In genomic region chr17:39763046-39763800, GRCh38 we compare ENCODE assay signal across 16 cellular contexts. TPM values are rescaled to one million over a fixed set of nuclear protein-coding genes. Genes with fewer than 3 reads are reported as not detected.
DNase-seq lines count a peak whose midpoint lies in the region; ATAC-seq and TF ChIP-seq lines count a peak whose summit lies in the region.
"Had no signal": no experiment of that assay in that cellular context is flagged by ENCODE, and none has a peak within 500 bp of the region (broad histone marks: within the 10 kb centered on the region; RNA-seq: fewer than 3 reads in every experiment).

No MANE protein-coding gene starts in this region.

- H3K36me3 ChIP-seq in GM23338 (ENCODE audit: insufficient read depth) (no peaks in the 10 kb centered on the region), uterus (no peaks in the 10 kb centered on the region)

- peak overlapping the region; percentile 73 for H2AFZ ChIP-seq in GM23338

- no peaks in the 10 kb centered on the region for H3K4me1 ChIP-seq in GM23338 (ENCODE audit: insufficient read depth)
- H3K4me1 ChIP-seq in uterus: no peaks in the 10 kb centered on the region

- no peaks in the 10 kb centered on the region for H3K79me2 ChIP-seq in GM23338 (replicated peaks; ENCODE audit: insufficient read depth)

- TF ChIP-seq POLR2A in uterus (IDR thresholded peaks at IDR 0.05): no peak

- CTCF ChIA-PET in CD4-positive, alpha-beta T cell (lab: Charles Lee): interaction anchor here (0.6 to 1.9 kb wide), 3 partner anchors 10 to 33 kb away, joined by 3 to 6 read pairs (median 3); partner anchors contain the start of gene MIEN1

- no peak overlapping the region for H3K4me3 Mint-ChIP-seq in CD4-positive, alpha-beta T cell
- H3K4me3 Mint-ChIP-seq in GM23338: no peak overlapping the region
- H3K4me3 Mint-ChIP-seq in memory B cell: no peak overlapping the region
- H3K4me3 Mint-ChIP-seq: H9 had no signal

- no peaks in the 10 kb centered on the region for H3K27me3 Mint-ChIP-seq in CD4-positive, alpha-beta T cell
- H3K27me3 Mint-ChIP-seq in GM23338 (ENCODE audit: insufficient read depth, low read depth, poor library complexity): peaks cover 9% of the 10 kb centered on the region
- H3K27me3 Mint-ChIP-seq in memory B cell: no peaks in the 10 kb centered on the region

- POLR2A ChIA-PET in CD4-positive, alpha-beta T cell (lab: Charles Lee): interaction anchor here (0.7 to 1.2 kb wide), 2 partner anchors 99 to 104 kb away, joined by 3 to 6 read pairs; no protein-coding TSS in a partner anchor

- intact Hi-C loops in CD4-positive, alpha-beta T cell (cut with DNase I, micrococcal nuclease): no loop called here
- intact Hi-C loops in uterus (cut with DNase I; ENCODE audit: low total_unique reads): no loop called here

- DNase-seq in CD4-positive, alpha-beta T cell: no peak
- DNase-seq in GM23338 (ENCODE audit: low spot score) (no peak), astrocyte of the cerebellum (ENCODE audit: low read depth) (peak; percentile 71), memory B cell (ENCODE audit: low spot score in 2 of 2) (no peak), NOMO-1 treated with dmso at 0.1 percent for 144 hours (lab: John Stamatoyannopoulos, UW; ENCODE audit: unreplicated experiment) (no peak), uterus (no peak), NCI-H2081 (lab: John Stamatoyannopoulos, UW) (no peak), CD1c-positive myeloid dendritic cell (ENCODE audit: extremely low spot score) (no peak)
- DNase-seq: aorta; C1 segment of cervical spinal cord; H9; NCI-H2029 treated with DMSO at 0.1 percent for 48 hours; SHP77; stimulated activated CD4-positive, alpha-beta T cell treated with anti-CD3 and anti-CD28 coated beads, Interleukin-4, amount 100 ng/mL, for 4 hours; stimulated activated naive CD4-positive, alpha-beta T cell treated with Interleukin-2 at 50 U/mL for 16 hours had no signal

- ATAC-seq in CD4-positive, alpha-beta T cell (ENCODE audit: poor library complexity): no peak
- ATAC-seq in GM23338: no peak
- no peak for ATAC-seq in memory B cell (ENCODE audit: low read depth)

- H3K9me2 ChIP-seq in GM23338 (ENCODE audit: insufficient read depth): no peaks in the 10 kb centered on the region

- peaks cover 74% of the 10 kb centered on the region for H3K36me3 Mint-ChIP-seq in CD4-positive, alpha-beta T cell (ENCODE audit: low read depth)
- H3K36me3 Mint-ChIP-seq in GM23338 (ENCODE audit: low read depth) (no peaks in the 10 kb centered on the region), memory B cell (peaks cover 35% of the 10 kb centered on the region)

- in situ Hi-C loops in astrocyte of the cerebellum (cut with HindIII; ENCODE audit: low sequenced_read_pairs): no loop called here

- no peak overlapping the region for H3K27ac ChIP-seq in CD4-positive, alpha-beta T cell (ENCODE audit: low read depth, low read length)
- no peak overlapping the region for H3K27ac ChIP-seq in GM23338 (ENCODE audit: low read depth)
- H3K27ac ChIP-seq in uterus: no peak overlapping the region
- H3K27ac ChIP-seq: HL-60 had no signal

- peaks cover 69% of the 10 kb centered on the region for H3K4me1 Mint-ChIP-seq in CD4-positive, alpha-beta T cell (ENCODE audit: low read depth)
- peaks cover 3% of the 10 kb centered on the region; the same call in 2 of the 3 replicates for H3K4me1 Mint-ChIP-seq in GM23338
- peaks cover 49% of the 10 kb centered on the region for H3K4me1 Mint-ChIP-seq in memory B cell

- H3K9me3 Mint-ChIP-seq in CD4-positive, alpha-beta T cell: no peaks in the 10 kb centered on the region
- H3K9me3 Mint-ChIP-seq in GM23338: no peaks in the 10 kb centered on the region
- no peaks in the 10 kb centered on the region for H3K9me3 Mint-ChIP-seq in memory B cell
- H3K9me3 Mint-ChIP-seq: H9 had no signal

- H4K20me1 ChIP-seq in GM23338 (replicated peaks; ENCODE audit: insufficient read depth): no peaks in the 10 kb centered on the region; the same call in 1 of the 2 replicates

- H3K4me3 ChIP-seq in GM23338 (no peak overlapping the region), astrocyte of the cerebellum (ENCODE audit: low read depth, low read length) (no peak overlapping the region), uterus (no peak overlapping the region)

- H3K9me3 ChIP-seq in CD4-positive, alpha-beta T cell (ENCODE audit: control insufficient read depth, low read length): no peaks in the 10 kb centered on the region
- H3K9me3 ChIP-seq in uterus: no peaks in the 10 kb centered on the region

- H3K27ac Mint-ChIP-seq in CD4-positive, alpha-beta T cell: peak overlapping the region; percentile 71
- H3K27ac Mint-ChIP-seq in GM23338 (no peak overlapping the region), memory B cell (peak overlapping the region; percentile 60)
- H3K27ac Mint-ChIP-seq: H9 had no signal

- no peak for TF ChIP-seq CTCF in CD4-positive, alpha-beta T cell (IDR thresholded peaks at IDR 0.05)
- no peak for TF ChIP-seq CTCF in GM23338 (conservative IDR thresholded peaks at IDR 0.05; ENCODE audit: low read depth in 2 of 2)
- TF ChIP-seq CTCF in astrocyte of the cerebellum (IDR thresholded peaks at IDR 0.05; ENCODE audit: low read depth, low read length, missing control alignments): no peak
- no peak for TF ChIP-seq CTCF in uterus (IDR thresholded peaks at IDR 0.05)

- H3K4me2 ChIP-seq in GM23338: no peak overlapping the region

- H3K27me3 ChIP-seq in CD4-positive, alpha-beta T cell (ENCODE audit: control insufficient read depth, insufficient read depth, low read length): no peaks in the 10 kb centered on the region
- H3K27me3 ChIP-seq in GM23338 (ENCODE audit: insufficient read depth) (no peaks in the 10 kb centered on the region), uterus (no peaks in the 10 kb centered on the region)

- no peaks in the 10 kb centered on the region for H3F3A ChIP-seq in GM23338 (replicated peaks; ENCODE audit: low read depth)

TF ChIP-seq in GM23338, 12 proteins besides CTCF, POLR2A, EP300 and RAD21 (continues in another document):
- TF ChIP-seq, protein P1, sequence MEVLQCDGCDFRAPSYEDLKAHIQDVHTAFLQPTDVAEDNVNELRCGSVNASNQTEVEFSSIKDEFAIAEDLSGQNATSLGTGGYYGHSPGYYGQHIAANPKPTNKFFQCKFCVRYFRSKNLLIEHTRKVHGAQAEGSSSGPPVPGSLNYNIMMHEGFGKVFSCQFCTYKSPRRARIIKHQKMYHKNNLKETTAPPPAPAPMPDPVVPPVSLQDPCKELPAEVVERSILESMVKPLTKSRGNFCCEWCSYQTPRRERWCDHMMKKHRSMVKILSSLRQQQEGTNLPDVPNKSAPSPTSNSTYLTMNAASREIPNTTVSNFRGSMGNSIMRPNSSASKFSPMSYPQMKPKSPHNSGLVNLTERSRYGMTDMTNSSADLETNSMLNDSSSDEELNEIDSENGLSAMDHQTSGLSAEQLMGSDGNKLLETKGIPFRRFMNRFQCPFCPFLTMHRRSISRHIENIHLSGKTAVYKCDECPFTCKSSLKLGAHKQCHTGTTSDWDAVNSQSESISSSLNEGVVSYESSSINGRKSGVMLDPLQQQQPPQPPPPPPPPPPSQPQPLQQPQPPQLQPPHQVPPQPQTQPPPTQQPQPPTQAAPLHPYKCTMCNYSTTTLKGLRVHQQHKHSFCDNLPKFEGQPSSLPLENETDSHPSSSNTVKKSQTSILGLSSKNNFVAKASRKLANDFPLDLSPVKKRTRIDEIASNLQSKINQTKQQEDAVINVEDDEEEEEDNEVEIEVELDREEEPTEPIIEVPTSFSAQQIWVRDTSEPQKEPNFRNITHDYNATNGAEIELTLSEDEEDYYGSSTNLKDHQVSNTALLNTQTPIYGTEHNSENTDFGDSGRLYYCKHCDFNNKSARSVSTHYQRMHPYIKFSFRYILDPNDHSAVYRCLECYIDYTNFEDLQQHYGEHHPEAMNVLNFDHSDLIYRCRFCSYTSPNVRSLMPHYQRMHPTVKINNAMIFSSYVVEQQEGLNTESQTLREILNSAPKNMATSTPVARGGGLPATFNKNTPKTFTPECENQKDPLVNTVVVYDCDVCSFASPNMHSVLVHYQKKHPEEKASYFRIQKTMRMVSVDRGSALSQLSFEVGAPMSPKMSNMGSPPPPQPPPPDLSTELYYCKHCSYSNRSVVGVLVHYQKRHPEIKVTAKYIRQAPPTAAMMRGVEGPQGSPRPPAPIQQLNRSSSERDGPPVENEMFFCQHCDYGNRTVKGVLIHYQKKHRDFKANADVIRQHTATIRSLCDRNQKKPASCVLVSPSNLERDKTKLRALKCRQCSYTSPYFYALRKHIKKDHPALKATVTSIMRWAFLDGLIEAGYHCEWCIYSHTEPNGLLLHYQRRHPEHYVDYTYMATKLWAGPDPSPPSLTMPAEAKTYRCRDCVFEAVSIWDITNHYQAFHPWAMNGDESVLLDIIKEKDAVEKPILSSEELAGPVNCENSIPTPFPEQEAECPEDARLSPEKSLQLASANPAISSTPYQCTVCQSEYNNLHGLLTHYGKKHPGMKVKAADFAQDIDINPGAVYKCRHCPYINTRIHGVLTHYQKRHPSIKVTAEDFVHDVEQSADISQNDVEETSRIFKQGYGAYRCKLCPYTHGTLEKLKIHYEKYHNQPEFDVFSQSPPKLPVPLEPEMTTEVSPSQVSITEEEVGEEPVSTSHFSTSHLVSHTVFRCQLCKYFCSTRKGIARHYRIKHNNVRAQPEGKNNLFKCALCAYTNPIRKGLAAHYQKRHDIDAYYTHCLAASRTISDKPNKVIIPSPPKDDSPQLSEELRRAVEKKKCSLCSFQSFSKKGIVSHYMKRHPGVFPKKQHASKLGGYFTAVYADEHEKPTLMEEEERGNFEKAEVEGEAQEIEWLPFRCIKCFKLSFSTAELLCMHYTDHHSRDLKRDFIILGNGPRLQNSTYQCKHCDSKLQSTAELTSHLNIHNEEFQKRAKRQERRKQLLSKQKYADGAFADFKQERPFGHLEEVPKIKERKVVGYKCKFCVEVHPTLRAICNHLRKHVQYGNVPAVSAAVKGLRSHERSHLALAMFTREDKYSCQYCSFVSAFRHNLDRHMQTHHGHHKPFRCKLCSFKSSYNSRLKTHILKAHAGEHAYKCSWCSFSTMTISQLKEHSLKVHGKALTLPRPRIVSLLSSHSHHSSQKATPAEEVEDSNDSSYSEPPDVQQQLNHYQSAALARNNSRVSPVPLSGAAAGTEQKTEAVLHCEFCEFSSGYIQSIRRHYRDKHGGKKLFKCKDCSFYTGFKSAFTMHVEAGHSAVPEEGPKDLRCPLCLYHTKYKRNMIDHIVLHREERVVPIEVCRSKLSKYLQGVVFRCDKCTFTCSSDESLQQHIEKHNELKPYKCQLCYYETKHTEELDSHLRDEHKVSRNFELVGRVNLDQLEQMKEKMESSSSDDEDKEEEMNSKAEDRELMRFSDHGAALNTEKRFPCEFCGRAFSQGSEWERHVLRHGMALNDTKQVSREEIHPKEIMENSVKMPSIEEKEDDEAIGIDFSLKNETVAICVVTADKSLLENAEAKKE (CRISPR knock-in tag; IDR thresholded peaks at IDR 0.05): no peak
- no peak for TF ChIP-seq EZH2 (IDR thresholded peaks at IDR 0.05; ENCODE audit: low read depth, unreplicated experiment)

RNA-seq across cellular contexts. Expression of gene GRB7, which starts 25.5 kb away (rescaled TPM):
- not detected for total RNA-seq in CD4-positive, alpha-beta T cell
- total RNA-seq in GM23338 (2014; rRNA removed; shearing (Covaris generic)): 23.1 and 28.9 TPM in 2 replicates
- polyA plus RNA-seq in GM23338 (2016; fragmentation: Nextera tagmentation; extraction: Ambion mirVana): 12.8 and 13.1 TPM in 2 replicates
- total RNA-seq in uterus: 10 to 100 TPM in 1 of 4 donors, 1 to 10 TPM in 2, under 1 TPM in 1; 0.51 to 14.3 (median 5.6) TPM

RNA-seq across cellular contexts. Expression of gene MIEN1, which starts 32.9 kb away (rescaled TPM):
- total RNA-seq in CD4-positive, alpha-beta T cell: 10 to 100 TPM; 31.5 to 32.3 TPM
- 24.3 and 37.1 TPM in 2 replicates for total RNA-seq in GM23338 (2014; rRNA removed; shearing (Covaris generic))
- 91.8 and 106 TPM in 2 replicates for polyA plus RNA-seq in GM23338 (2016; fragmentation: Nextera tagmentation; extraction: Ambion mirVana)
- 100 to 1,000 TPM in 1 of 4 donors, 10 to 100 TPM in 2, 1 to 10 TPM in 1; 4.9 to 125 (median 58.5) TPM for total RNA-seq in uterus
